In genomic region chrX:340121-340520, GRCh38 we compare ENCODE assay signal across 17 cellular contexts.
"Had no signal": no experiment of that assay in that cellular context is flagged by ENCODE, and none has a peak within 500 bp of the region (broad histone marks: within the 10 kb centered on the region; RNA-seq: fewer than 3 reads in every experiment).

No MANE protein-coding gene starts in this region.

- H3K9me3 Mint-ChIP-seq: activated naive CD4-positive, alpha-beta T cell treated with anti-CD3 and anti-CD28 coated beads, Interleukin-2, amount 50 U/mL, for 24 hours; stimulated activated effector memory CD8-positive, alpha-beta T cell treated with anti-CD3 and anti-CD28 coated beads, Interleukin-12 subunit alpha, Interleukin-12 subunit beta, amount 100 ng/mL, for 72 hours had no signal

- DNase-seq: activated CD4-positive, alpha-beta T cell treated with anti-CD3 and anti-CD28 coated beads for 4 hours; amygdala; body of pancreas; central memory CD4-positive, alpha-beta T cell; colonic mucosa; SHP77 treated with DMSO at 0.1 percent for 48 hours; substantia nigra had no signal

- H3K27me3 Mint-ChIP-seq: activated naive CD4-positive, alpha-beta T cell treated with anti-CD3 and anti-CD28 coated beads, Interleukin-2, amount 50 U/mL, for 24 hours had no signal

- H3K4me1 ChIP-seq: body of pancreas, colonic mucosa, gastroesophageal sphincter, psoas muscle, tibial nerve had no signal

- H3K9me3 ChIP-seq: body of pancreas, colonic mucosa, gastroesophageal sphincter, psoas muscle, tibial nerve had no signal

- ATAC-seq: gastroesophageal sphincter; left lobe of liver; psoas muscle; SK-N-SH treated with all-trans-retinoic acid at 6 μM for 48 hours; stimulated activated effector memory CD8-positive, alpha-beta T cell treated with anti-CD3 and anti-CD28 coated beads, Interleukin-12 subunit alpha, Interleukin-12 subunit beta, amount 100 ng/mL, for 72 hours had no signal

- FAIRE-seq: endometrium, islet of Langerhans had no signal

- H3K27me3 ChIP-seq: body of pancreas, colonic mucosa, gastroesophageal sphincter, tibial nerve had no signal

- H3K27ac Mint-ChIP-seq: activated naive CD4-positive, alpha-beta T cell treated with anti-CD3 and anti-CD28 coated beads, Interleukin-2, amount 50 U/mL, for 24 hours; activated T-helper 2 cell treated with anti-CD3 and anti-CD28 coated beads, Interferon-gamma antibody, Interleukin-2, Interleukin-4, amounts not matched to agents 10 μg/mL and 5 μg/mL and 100 μg/mL, durations not matched to agents 14 hours and 24 hours and 36 hours; stimulated activated effector memory CD8-positive, alpha-beta T cell treated with anti-CD3 and anti-CD28 coated beads, Interleukin-12 subunit alpha, Interleukin-12 subunit beta, amount 100 ng/mL, for 72 hours had no signal

- H3K4me3 ChIP-seq: body of pancreas, colonic mucosa, gastroesophageal sphincter, psoas muscle, tibial nerve had no signal

- H3K36me3 ChIP-seq: colonic mucosa had no signal

- H3K27ac ChIP-seq: body of pancreas, colonic mucosa, gastroesophageal sphincter, psoas muscle, tibial nerve had no signal

- H3K4me3 Mint-ChIP-seq: activated naive CD4-positive, alpha-beta T cell treated with anti-CD3 and anti-CD28 coated beads, Interleukin-2, amount 50 U/mL, for 24 hours; stimulated activated effector memory CD8-positive, alpha-beta T cell treated with anti-CD3 and anti-CD28 coated beads, Interleukin-12 subunit alpha, Interleukin-12 subunit beta, amount 100 ng/mL, for 72 hours had no signal

- H3K4me1 Mint-ChIP-seq: activated naive CD4-positive, alpha-beta T cell treated with anti-CD3 and anti-CD28 coated beads, Interleukin-2, amount 50 U/mL, for 24 hours; stimulated activated effector memory CD8-positive, alpha-beta T cell treated with anti-CD3 and anti-CD28 coated beads, Interleukin-12 subunit alpha, Interleukin-12 subunit beta, amount 100 ng/mL, for 72 hours had no signal
